In the genomic region with DNA sequence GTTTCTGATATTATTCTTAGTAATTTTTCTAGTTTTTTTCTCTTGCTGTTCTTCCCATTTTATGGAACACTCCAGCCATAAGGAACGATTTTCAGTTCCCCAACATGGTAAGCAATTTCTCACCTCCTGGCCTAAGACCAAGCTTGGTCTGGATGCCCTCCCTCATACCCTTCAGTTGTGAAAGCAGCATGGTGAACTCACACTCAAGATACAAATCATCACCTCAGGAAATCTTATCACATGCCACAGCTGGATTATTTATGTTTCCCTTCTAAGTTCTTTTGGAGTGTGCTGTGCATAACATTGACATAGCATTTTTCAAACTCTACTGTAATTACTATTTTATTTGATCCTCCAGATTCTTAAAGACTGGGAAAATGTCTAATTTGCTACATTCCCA, we compare ENCODE assay signal across 31 cellular contexts.
"Had no signal": no experiment of that assay in that cellular context is flagged by ENCODE, and none has a peak within 500 bp of the region (broad histone marks: within the 10 kb centered on the region; RNA-seq: fewer than 3 reads in every experiment).

No MANE protein-coding gene starts in this region.

- H3K4me3 ChIP-seq: adrenal gland, ascending aorta, breast epithelium, cardiac muscle cell, coronary artery, dorsolateral prefrontal cortex, esophagus muscularis mucosa, gastroesophageal sphincter, heart right ventricle had no signal

- H3K36me3 ChIP-seq: adrenal gland, ascending aorta, breast epithelium, cardiac muscle cell, esophagus muscularis mucosa, gastroesophageal sphincter, heart right ventricle, WERI-Rb-1 had no signal

- H3K4me1 ChIP-seq: adrenal gland, ascending aorta, breast epithelium, esophagus muscularis mucosa, gastroesophageal sphincter, heart right ventricle had no signal

- H3K9me3 ChIP-seq: adrenal gland, ascending aorta had no signal

- H3K27me3 ChIP-seq: adrenal gland, ascending aorta, breast epithelium, cardiac muscle cell, dorsolateral prefrontal cortex, esophagus muscularis mucosa, gastroesophageal sphincter, heart right ventricle had no signal

- H3K27ac ChIP-seq: adrenal gland, ascending aorta, breast epithelium, cardiac muscle cell, coronary artery, dorsolateral prefrontal cortex, esophagus muscularis mucosa, gastroesophageal sphincter, heart right ventricle, WERI-Rb-1 had no signal

- DNase-seq: activated B cell treated with CpG ODN at 0.5 μM for 24 hours; activated CD4-positive, alpha-beta memory T cell treated with anti-CD3 and anti-CD28 coated beads for 36 hours; activated CD4-positive, alpha-beta T cell treated with anti-CD3 and anti-CD28 coated beads, Interleukin-2, amount 10 ng/mL, durations not matched to agents 24 days and 14 days; activated CD8-positive, alpha-beta memory T cell treated with anti-CD3 and anti-CD28 coated beads, Interleukin-2, amount 10 ng/mL, durations not matched to agents 7 days and 5 days; activated CD8-positive, alpha-beta memory T cell treated with anti-CD3 and anti-CD28 coated beads, Interleukin-2, amount 50 U/mL, for 4 hours; activated CD8-positive, alpha-beta T cell treated with anti-CD3 and anti-CD28 coated beads, Interleukin-2, amount 10 ng/mL, durations not matched to agents 7 days and 5 days; activated effector memory CD4-positive, alpha-beta T cell treated with anti-CD3 and anti-CD28 coated beads, Interleukin-2, amount 50 U/mL, for 16 hours; activated naive CD4-positive, alpha-beta T cell treated with anti-CD3 and anti-CD28 coated beads for 36 hours; activated naive CD8-positive, alpha-beta T cell treated with anti-CD3 and anti-CD28 coated beads for 36 hours; activated naive CD8-positive, alpha-beta T cell treated with anti-CD3 and anti-CD28 coated beads, Interleukin-2, amount 50 U/mL, for 24 hours; activated T-cell treated with anti-CD3 and anti-CD28 coated beads, Interleukin-2, amount 50 U/mL, for 1 hour; activated T-cell treated with anti-CD3 and anti-CD28 coated beads, Interleukin-2, amount 50 U/mL, for 48 hours; adrenal gland; central memory CD4-positive, alpha-beta T cell; cerebellar nuclear complex; dorsolateral prefrontal cortex; effector memory CD4-positive, alpha-beta T cell; endodermal cell; erythroblast; foreskin melanocyte; heart right ventricle; T-helper 1 cell; T-helper 17 cell; T1000; WERI-Rb-1 had no signal
